ENCODE assay signal across 14 cellular contexts in the genomic region with DNA sequence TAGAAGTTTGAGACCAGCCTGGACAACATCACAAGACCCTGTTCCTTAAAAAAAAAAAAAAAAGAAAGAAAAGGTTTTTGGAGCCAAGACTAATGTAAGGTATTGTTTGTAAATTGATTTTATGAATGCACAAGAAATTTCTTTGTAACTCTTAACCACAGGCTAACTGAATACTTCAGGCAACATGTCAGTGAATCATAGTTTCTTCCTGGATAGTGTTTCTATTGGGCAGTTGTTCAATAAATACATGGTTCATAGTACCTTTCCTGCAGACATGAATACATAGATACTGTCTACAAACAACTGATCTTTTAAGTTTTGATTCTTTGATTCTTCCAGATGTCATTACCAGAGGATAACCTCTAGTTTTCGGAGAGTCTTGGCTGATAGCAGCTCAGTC. TPM values are rescaled to one million over a fixed set of nuclear protein-coding genes. Genes with fewer than 3 reads are reported as not detected.
DNase-seq lines count a peak whose midpoint lies in the region; ATAC-seq and TF ChIP-seq lines count a peak whose summit lies in the region.
"Had no signal": no experiment of that assay in that cellular context is flagged by ENCODE, and none has a peak within 500 bp of the region (broad histone marks: within the 10 kb centered on the region; RNA-seq: fewer than 3 reads in every experiment).

No MANE protein-coding gene starts in this region.

- TF ChIP-seq CTCF in smooth muscle cell (IDR thresholded peaks at IDR 0.05; ENCODE audit: borderline replicate concordance, insufficient read depth, poor library complexity, severe bottlenecking): no peak

- H3K9me3 ChIP-seq in smooth muscle cell (replicated peaks; ENCODE audit: low read depth): no peaks in the 10 kb centered on the region
- H3K9me3 ChIP-seq: esophagus muscularis mucosa had no signal

- H3K27me3 Mint-ChIP-seq in activated T-cell treated with anti-CD3 and anti-CD28 coated beads, Interleukin-2, amount 50 U/mL, for 72 hours (ENCODE audit: low read depth): no peaks in the 10 kb centered on the region

- H3K4me1 ChIP-seq in smooth muscle cell (ENCODE audit: low read depth): no peaks in the 10 kb centered on the region

- no peak overlapping the region for H2AFZ ChIP-seq in smooth muscle cell (ENCODE audit: low read depth)
- H2AFZ ChIP-seq: parathyroid adenoma had no signal

- peak overlapping the region; percentile 12 for H3K27ac ChIP-seq in smooth muscle cell (ENCODE audit: low read depth)
- H3K27ac ChIP-seq: esophagus muscularis mucosa, parathyroid adenoma had no signal

- 100% methylated on average over 1 of the region's 1 CpG for WGBS in smooth muscle cell (ENCODE audit: low lambda C conversion rate)

- H4K20me1 ChIP-seq in smooth muscle cell (ENCODE audit: low read depth): peaks cover 100% of the 10 kb centered on the region

- H3K4me2 ChIP-seq in smooth muscle cell: no peak overlapping the region

- peaks cover 100% of the 10 kb centered on the region for H3K79me2 ChIP-seq in smooth muscle cell (ENCODE audit: low read depth)

- no peak for DNase-seq in activated T-cell treated with anti-CD3 and anti-CD28 coated beads, Interleukin-2, amount 50 U/mL, for 72 hours
- no peak for DNase-seq in activated T-cell treated with anti-CD3 and anti-CD28 coated beads, Interleukin-2, amount 50 U/mL, for 48 hours
- DNase-seq in fibroblast of gingiva (ENCODE audit: low read depth) (peak; percentile 47), smooth muscle cell (lab: John Stamatoyannopoulos, UW; ENCODE audit: unreplicated experiment) (no peak), Right ventricle myocardium inferior (ENCODE audit: missing footprints) (no peak), 8988T (no peak)
- DNase-seq: activated CD4-positive, alpha-beta T cell treated with anti-CD3 and anti-CD28 coated beads for 4 hours; activated gamma-delta T cell; central memory CD4-positive, alpha-beta T cell; Kasumi-1 had no signal

- H3K27me3 ChIP-seq in smooth muscle cell (ENCODE audit: low read depth): no peaks in the 10 kb centered on the region
- H3K27me3 ChIP-seq: esophagus muscularis mucosa had no signal

- no peaks in the 10 kb centered on the region for H3F3A ChIP-seq in smooth muscle cell (ENCODE audit: low read depth)

- no peak overlapping the region for H3K4me3 ChIP-seq in smooth muscle cell
- H3K4me3 ChIP-seq: esophagus muscularis mucosa had no signal

- peaks cover 14% of the 10 kb centered on the region for H3K36me3 ChIP-seq in smooth muscle cell (ENCODE audit: low read depth)

- H3K27ac Mint-ChIP-seq in activated T-cell treated with anti-CD3 and anti-CD28 coated beads, Interleukin-2, amount 50 U/mL, for 72 hours: peak overlapping the region; percentile 24

- ATAC-seq in activated T-cell treated with anti-CD3 and anti-CD28 coated beads, Interleukin-2, amount 50 U/mL, for 72 hours (replicated peaks in 1 of 2): no peak
- peak; percentile 84 for ATAC-seq in SK-N-SH treated with all-trans-retinoic acid at 6 μM for 48 hours
- no peak for ATAC-seq in Right ventricle myocardium inferior
- no peak for ATAC-seq in GM18867 (IDR thresholded peaks at IDR 0.05; ENCODE audit: unreplicated experiment)

- H3K4me1 Mint-ChIP-seq in activated T-cell treated with anti-CD3 and anti-CD28 coated beads, Interleukin-2, amount 50 U/mL, for 72 hours (ENCODE audit: low read depth): peaks cover 29% of the 10 kb centered on the region

- intact Hi-C loops in Right ventricle myocardium inferior (cut with DNase I): no loop called here

- no peak overlapping the region for H3K9ac ChIP-seq in smooth muscle cell (ENCODE audit: low read depth)
- H3K9ac ChIP-seq: parathyroid adenoma had no signal

- peaks cover 0 to 13% of the 10 kb centered on the region in 2 donors for H3K36me3 Mint-ChIP-seq in activated T-cell treated with anti-CD3 and anti-CD28 coated beads, Interleukin-2, amount 50 U/mL, for 72 hours (ENCODE audit: insufficient read depth in 2 of 2)

- H3K9me3 Mint-ChIP-seq in activated T-cell treated with anti-CD3 and anti-CD28 coated beads, Interleukin-2, amount 50 U/mL, for 72 hours: no peaks in the 10 kb centered on the region

- no peak overlapping the region for H3K4me3 Mint-ChIP-seq in activated T-cell treated with anti-CD3 and anti-CD28 coated beads, Interleukin-2, amount 50 U/mL, for 72 hours

TF ChIP-seq in SK-N-SH treated with all-trans-retinoic acid at 6 μM for 48 hours, 23 proteins besides CTCF, POLR2A, EP300 and RAD21:
- no peak for TF ChIP-seq ZNF565 (CRISPR knock-in tag; conservative IDR thresholded peaks at IDR 0.05; ENCODE audit: low read depth)
- no peak for TF ChIP-seq ZFP30 (CRISPR knock-in tag; IDR thresholded peaks at IDR 0.05)
- TF ChIP-seq ZC3H10 (CRISPR knock-in tag; IDR thresholded peaks at IDR 0.05): no peak
- no peak for TF ChIP-seq ISL1 (CRISPR knock-in tag; IDR thresholded peaks at IDR 0.05)
- TF ChIP-seq TOX (CRISPR knock-in tag; IDR thresholded peaks at IDR 0.05; ENCODE audit: borderline replicate concordance): no peak
- TF ChIP-seq BACH2 (CRISPR knock-in tag; IDR thresholded peaks at IDR 0.05; ENCODE audit: borderline replicate concordance): no peak
- no peak for TF ChIP-seq SNAI2 (CRISPR knock-in tag; IDR thresholded peaks at IDR 0.05)
- no peak for TF ChIP-seq ESRRG (CRISPR knock-in tag; IDR thresholded peaks at IDR 0.05)
- TF ChIP-seq, protein P1, sequence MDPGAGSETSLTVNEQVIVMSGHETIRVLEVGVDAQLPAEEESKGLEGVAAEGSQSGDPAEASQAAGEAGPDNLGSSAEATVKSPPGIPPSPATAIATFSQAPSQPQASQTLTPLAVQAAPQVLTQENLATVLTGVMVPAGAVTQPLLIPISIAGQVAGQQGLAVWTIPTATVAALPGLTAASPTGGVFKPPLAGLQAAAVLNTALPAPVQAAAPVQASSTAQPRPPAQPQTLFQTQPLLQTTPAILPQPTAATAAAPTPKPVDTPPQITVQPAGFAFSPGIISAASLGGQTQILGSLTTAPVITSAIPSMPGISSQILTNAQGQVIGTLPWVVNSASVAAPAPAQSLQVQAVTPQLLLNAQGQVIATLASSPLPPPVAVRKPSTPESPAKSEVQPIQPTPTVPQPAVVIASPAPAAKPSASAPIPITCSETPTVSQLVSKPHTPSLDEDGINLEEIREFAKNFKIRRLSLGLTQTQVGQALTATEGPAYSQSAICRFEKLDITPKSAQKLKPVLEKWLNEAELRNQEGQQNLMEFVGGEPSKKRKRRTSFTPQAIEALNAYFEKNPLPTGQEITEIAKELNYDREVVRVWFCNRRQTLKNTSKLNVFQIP (CRISPR knock-in tag; IDR thresholded peaks at IDR 0.05; ENCODE audit: borderline replicate concordance, low read depth): no peak
- TF ChIP-seq RARB (CRISPR knock-in tag; IDR thresholded peaks at IDR 0.05): no peak
- TF ChIP-seq GLIS3 (CRISPR knock-in tag; IDR thresholded peaks at IDR 0.05): no peak
- TF ChIP-seq ZNF8 (CRISPR knock-in tag; IDR thresholded peaks at IDR 0.05): no peak

RNA-seq across cellular contexts. Expression of a gene that starts 11.6 kb away (rescaled TPM):
- total RNA-seq in activated T-cell treated with anti-CD3 and anti-CD28 coated beads, Interleukin-2, amount 50 U/mL, for 72 hours: 100 to 1,000 TPM; 112 to 114 TPM
- total RNA-seq in smooth muscle cell (80.1 and 80.5 TPM in 2 replicates), Right ventricle myocardium inferior (45.9 TPM)
- polyA plus RNA-seq in smooth muscle cell: 30.1 and 31.7 TPM in 2 replicates

RNA-seq across cellular contexts. Expression of a gene that starts 12.2 kb away (rescaled TPM):
- 10 to 100 TPM; 59.5 to 60.3 TPM for total RNA-seq in activated T-cell treated with anti-CD3 and anti-CD28 coated beads, Interleukin-2, amount 50 U/mL, for 72 hours
- total RNA-seq in smooth muscle cell (50.6 and 63.4 TPM in 2 replicates), Right ventricle myocardium inferior (90.5 TPM)
- polyA plus RNA-seq in smooth muscle cell: 47.7 and 60.6 TPM in 2 replicates

RNA-seq across cellular contexts. Expression of a gene that starts 41.7 kb away (rescaled TPM):
- 100 to 1,000 TPM; 144 to 161 TPM for total RNA-seq in activated T-cell treated with anti-CD3 and anti-CD28 coated beads, Interleukin-2, amount 50 U/mL, for 72 hours
- total RNA-seq in smooth muscle cell (32.3 and 46.2 TPM in 2 replicates), Right ventricle myocardium inferior (145 TPM)
- polyA plus RNA-seq in smooth muscle cell: 132 and 153 TPM in 2 replicates

RNA-seq across cellular contexts. Expression of a gene that starts 41.9 kb away (rescaled TPM):
- 10 to 100 TPM; 36.0 to 42.3 TPM for total RNA-seq in activated T-cell treated with anti-CD3 and anti-CD28 coated beads, Interleukin-2, amount 50 U/mL, for 72 hours
- total RNA-seq in smooth muscle cell: 32.5 and 46.8 TPM in 2 replicates
- 21.9 and 24.8 TPM in 2 replicates for polyA plus RNA-seq in smooth muscle cell
- 34.2 TPM for total RNA-seq in Right ventricle myocardium inferior

RNA-seq across cellular contexts. Expression of a gene that starts 44.0 kb away (rescaled TPM):
- total RNA-seq in activated T-cell treated with anti-CD3 and anti-CD28 coated beads, Interleukin-2, amount 50 U/mL, for 72 hours: 10 to 100 TPM; 71.7 to 77.7 TPM
- total RNA-seq in smooth muscle cell (13.6 and 18.7 TPM in 2 replicates), Right ventricle myocardium inferior (13.3 TPM)
- 26.8 and 27.7 TPM in 2 replicates for polyA plus RNA-seq in smooth muscle cell
